In genomic region chr12:64678835-64679234, GRCh38 we compare ENCODE assay signal across 1 cellular context.
TF ChIP-seq lines count a peak whose summit lies in the region.

No MANE protein-coding gene starts in this region.

TF ChIP-seq in IMR-90, 13 proteins besides CTCF, POLR2A, EP300 and RAD21 (continued from another document):
- TF ChIP-seq CHD1 (IDR thresholded peaks at IDR 0.05; ENCODE audit: low read depth, low read length) (no peak), SMC3 (IDR thresholded peaks at IDR 0.05; ENCODE audit: low read depth, low read length) (no peak), MXI1 (IDR thresholded peaks at IDR 0.05; ENCODE audit: borderline replicate concordance, low read depth, low read length) (no peak), RCOR1 (IDR thresholded peaks at IDR 0.05; ENCODE audit: insufficient replicate concordance, low read length) (no peak), BHLHE40 (IDR thresholded peaks at IDR 0.05; ENCODE audit: low read depth, low read length) (no peak), FOS (IDR thresholded peaks at IDR 0.05; ENCODE audit: low read depth, low read length) (no peak), USF2 (IDR thresholded peaks at IDR 0.05; ENCODE audit: low read depth, low read length) (no peak), MAFK (IDR thresholded peaks at IDR 0.05; ENCODE audit: low read depth, low read length) (no peak)
TF ChIP-seq in IMR-90: peak in this region for 0.
